8 cellular contexts compared by ENCODE assay signal in the genomic region with DNA sequence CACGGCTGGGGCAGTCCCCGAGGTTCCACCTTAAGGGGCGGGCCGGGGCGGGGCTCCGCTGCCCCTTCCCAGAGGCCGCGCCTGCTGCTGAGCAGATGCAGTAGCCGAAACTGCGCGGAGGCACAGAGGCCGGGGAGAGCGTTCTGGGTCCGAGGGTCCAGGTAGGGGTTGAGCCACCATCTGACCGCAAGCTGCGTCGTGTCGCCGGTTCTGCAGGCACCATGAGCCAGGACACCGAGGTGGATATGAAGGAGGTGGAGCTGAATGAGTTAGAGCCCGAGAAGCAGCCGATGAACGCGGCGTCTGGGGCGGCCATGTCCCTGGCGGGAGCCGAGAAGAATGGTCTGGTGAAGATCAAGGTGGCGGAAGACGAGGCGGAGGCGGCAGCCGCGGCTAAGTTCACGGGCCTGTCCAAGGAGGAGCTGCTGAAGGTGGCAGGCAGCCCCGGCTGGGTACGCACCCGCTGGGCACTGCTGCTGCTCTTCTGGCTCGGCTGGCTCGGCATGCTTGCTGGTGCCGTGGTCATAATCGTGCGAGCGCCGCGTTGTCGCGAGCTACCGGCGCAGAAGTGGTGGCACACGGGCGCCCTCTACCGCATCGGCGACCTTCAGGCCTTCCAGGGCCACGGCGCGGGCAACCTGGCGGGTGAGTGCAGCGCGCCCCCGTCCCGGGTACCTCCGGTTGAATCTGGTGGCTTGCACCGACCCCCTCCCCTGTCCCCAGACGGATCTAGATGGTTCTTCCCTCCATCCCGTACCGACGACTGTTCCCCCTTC. TPM values are rescaled to one million over a fixed set of nuclear protein-coding genes. Genes with fewer than 3 reads are reported as not detected.
DNase-seq lines count a peak whose midpoint lies in the region; ATAC-seq, FAIRE-seq and TF ChIP-seq lines count a peak whose summit lies in the region.

TSS of gene SLC3A2 (plus strand) at position 94 of the 776 bp plus-strand sequence. CDS start at position 222, 128 bp downstream.

- TF ChIP-seq CTCF in GM12874 (IDR thresholded peaks at IDR 0.05; ENCODE audit: insufficient read depth, low read depth, low read length) = peak; percentile 88
- peak; percentile 38 to 70 (median 56) for TF ChIP-seq CTCF in adrenal gland (IDR thresholded peaks at IDR 0.05)
- peak; percentile 59 for TF ChIP-seq CTCF in psoas muscle (IDR thresholded peaks at IDR 0.05)

- ATAC-seq in HG02588 (IDR thresholded peaks at IDR 0.05; ENCODE audit: unreplicated experiment) = peak; percentile 72
- ATAC-seq in left cardiac atrium = peak; percentile 93 to 94
- peak; percentile 85 to 89 (median 88) for ATAC-seq in psoas muscle

- H3K4me1 ChIP-seq in adrenal gland (replicated peaks in 1 of 2) (peaks cover 41 to 47% of the 10 kb centered on the region in 2 donors), psoas muscle (peaks cover 41% of the 10 kb centered on the region)

- peak; percentile 98 to 99 for TF ChIP-seq POLR2A in adrenal gland (IDR thresholded peaks at IDR 0.05)

- no peaks in the 10 kb centered on the region for H3K27me3 ChIP-seq in adrenal gland
- H3K27me3 ChIP-seq in psoas muscle (ENCODE audit: insufficient read depth in 3 of 3, low read length in 2 of 3) = no peaks in the 10 kb centered on the region

- H3K9me3 ChIP-seq in adrenal gland (replicated peaks in 1 of 3) (no peaks in the 10 kb centered on the region), psoas muscle (no peaks in the 10 kb centered on the region)

- H3K27ac ChIP-seq in adrenal gland (peak within 1 kb of the TSS; percentile 55 to 100 (median 95)), psoas muscle (peak within 1 kb of the TSS; percentile 100)

- intact Hi-C loops in adrenal gland (cut with DNase I) = no loop called here
- intact Hi-C loops in left cardiac atrium (cut with DNase I) = no loop called here
- intact Hi-C loops in psoas muscle (cut with DNase I) = loop anchor here in 1 of 2 donors (2.0 kb wide), 1 partner anchor 40 kb away; no protein-coding TSS in a partner anchor

- DNase-seq in NCI-H1092 (lab: John Stamatoyannopoulos, UW) (peak; percentile 77), T-helper 1 cell (peak; percentile 73 to 95 (median 79)), adrenal gland (peak; percentile 88 to 94 (median 90)), left cardiac atrium (peak; percentile 92), psoas muscle (peak; percentile 91 to 95), urothelium cell line (ENCODE audit: low spot score) (peak; percentile 94)

- FAIRE-seq in urothelium cell line (lab: Jason Lieb, UNC) = no peak

- H3K36me3 ChIP-seq in adrenal gland (replicated peaks in 1 of 2) (peaks cover 0 to 36% of the 10 kb centered on the region in 2 donors), psoas muscle (ENCODE audit: insufficient read depth in 1 of 2, low read depth in 1 of 2) (peaks cover 16 to 41% of the 10 kb centered on the region in 2 donors)

- H3K4me3 ChIP-seq in adrenal gland = peak within 1 kb of the TSS; percentile 19 to 84 (median 56)
- peak within 1 kb of the TSS; percentile 99 for H3K4me3 ChIP-seq in psoas muscle

- WGBS in adrenal gland, 4 donors = 0% methylated on average over 11 to 69 of the region's 69 CpGs
- WGBS in psoas muscle, 3 donors = 0% methylated on average over 58 to 69 of the region's 69 CpGs

RNA-seq across cellular contexts. Expression of gene SLC3A2, which starts in this region (rescaled TPM):
- total RNA-seq in adrenal gland = 100 to 1,000 TPM; 103 to 398 (median 164) TPM
- polyA plus RNA-seq in adrenal gland = 100 to 1,000 TPM; 123 to 221 (median 155) TPM
- 10 to 100 TPM; 45.2 to 91.2 TPM for total RNA-seq in left cardiac atrium
- total RNA-seq in psoas muscle = 100 to 1,000 TPM in 3 of 4 donors, 10 to 100 TPM in 1; 62.6 to 187 (median 132) TPM
- polyA plus RNA-seq in psoas muscle = 100 to 1,000 TPM; 149 to 374 (median 208) TPM

Comparison
In these comparisons a context has a peak if more than half of its experiments do, and no peak if none do; other contexts are left out.
1. Peak in every context shown above with its lines: DNase-seq, ATAC-seq, H3K4me3 ChIP-seq and H3K27ac ChIP-seq.